Comparison of ENCODE assay signal across 13 cellular contexts in the genomic region with DNA sequence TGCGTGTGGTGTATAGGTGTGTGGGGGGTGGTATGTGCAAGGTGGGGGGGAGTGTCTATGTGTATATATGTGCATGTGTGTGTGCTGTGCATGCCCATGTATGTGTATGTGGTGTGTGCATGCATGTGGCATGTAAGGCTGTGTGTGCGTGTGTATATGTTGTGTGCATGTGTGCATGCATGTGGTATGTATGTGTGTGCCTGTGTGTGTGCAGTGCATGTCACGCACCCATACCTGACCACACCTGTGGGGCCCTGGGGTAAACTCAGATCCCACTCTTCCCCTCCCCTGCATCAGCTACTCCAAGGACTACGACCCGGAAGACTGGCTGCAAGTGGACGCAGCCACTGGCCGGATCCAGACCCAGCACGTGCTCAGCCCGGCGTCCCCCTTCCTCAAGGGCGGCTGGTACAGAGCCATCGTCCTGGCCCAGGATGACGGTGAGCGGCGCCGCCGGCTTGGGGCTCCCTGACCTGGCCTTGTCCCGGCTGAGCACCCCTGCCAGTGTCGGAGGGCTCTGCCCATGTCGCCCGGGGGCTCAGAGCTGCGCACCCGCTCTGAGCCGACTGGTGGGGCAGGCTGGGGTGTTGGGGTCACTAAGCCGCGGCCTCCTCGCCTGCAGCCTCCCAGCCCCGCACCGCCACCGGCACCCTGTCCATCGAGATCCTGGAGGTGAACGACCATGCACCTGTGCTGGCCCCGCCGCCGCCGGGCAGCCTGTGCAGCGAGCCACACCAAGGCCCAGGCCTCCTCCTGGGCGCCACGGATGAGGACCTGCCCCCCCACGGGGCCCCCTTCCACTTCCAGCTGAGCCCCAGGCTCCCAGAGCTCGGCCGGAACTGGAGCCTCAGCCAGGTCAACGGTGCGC. TPM values are rescaled to one million over a fixed set of nuclear protein-coding genes. Genes with fewer than 3 reads are reported as not detected.
DNase-seq lines count a peak whose midpoint lies in the region; ATAC-seq and TF ChIP-seq lines count a peak whose summit lies in the region.
"Had no signal": no experiment of that assay in that cellular context is flagged by ENCODE, and none has a peak within 500 bp of the region (broad histone marks: within the 10 kb centered on the region; RNA-seq: fewer than 3 reads in every experiment).

No MANE protein-coding gene starts in this region.

- DNase-seq in Right ventricle myocardium inferior (ENCODE audit: missing footprints) (peak; percentile 66), right atrium auricular region (ENCODE audit: low spot score) (no peak), lower lobe of right lung (peak; percentile 52), upper lobe of right lung (peak; percentile 67), NCI-H1105 (lab: John Stamatoyannopoulos, UW) (no peak)
- peak; percentile 41 for DNase-seq in activated naive CD8-positive, alpha-beta T cell treated with anti-CD3 and anti-CD28 coated beads, Interleukin-2, amount 10 ng/mL, durations not matched to agents 7 days and 5 days
- DNase-seq: activated B cell treated with CpG ODN at 0.5 μM for 24 hours, C1 segment of cervical spinal cord, NCI-H524 treated with DMSO at 0.1 percent for 48 hours had no signal

- no peaks in the 10 kb centered on the region for H3K9me3 Mint-ChIP-seq in activated naive CD8-positive, alpha-beta T cell treated with anti-CD3 and anti-CD28 coated beads, Interleukin-2, amount 10 ng/mL, durations not matched to agents 7 days and 5 days
- H3K9me3 Mint-ChIP-seq: activated B cell treated with CpG ODN at 0.5 μM for 24 hours; activated T-helper 17 cell treated with anti-CD3 and anti-CD28 coated beads, Interleukin-2, amount 50 U/mL, for 72 hours had no signal

- H3K27me3 Mint-ChIP-seq in activated naive CD8-positive, alpha-beta T cell treated with anti-CD3 and anti-CD28 coated beads, Interleukin-2, amount 10 ng/mL, durations not matched to agents 7 days and 5 days = no peaks in the 10 kb centered on the region
- H3K27me3 Mint-ChIP-seq: activated B cell treated with CpG ODN at 0.5 μM for 24 hours; activated T-helper 17 cell treated with anti-CD3 and anti-CD28 coated beads, Interleukin-2, amount 50 U/mL, for 72 hours had no signal

- H3K4me3 Mint-ChIP-seq in activated naive CD8-positive, alpha-beta T cell treated with anti-CD3 and anti-CD28 coated beads, Interleukin-2, amount 10 ng/mL, durations not matched to agents 7 days and 5 days = no peak overlapping the region
- H3K4me3 Mint-ChIP-seq: activated B cell treated with CpG ODN at 0.5 μM for 24 hours; activated T-helper 17 cell treated with anti-CD3 and anti-CD28 coated beads, Interleukin-2, amount 50 U/mL, for 72 hours had no signal

- H3K27me3 ChIP-seq in right atrium auricular region (no peaks in the 10 kb centered on the region), lower lobe of right lung (ENCODE audit: low read depth) (no peaks in the 10 kb centered on the region), upper lobe of right lung (no peaks in the 10 kb centered on the region)

- no peaks in the 10 kb centered on the region for H3K36me3 Mint-ChIP-seq in activated naive CD8-positive, alpha-beta T cell treated with anti-CD3 and anti-CD28 coated beads, Interleukin-2, amount 10 ng/mL, durations not matched to agents 7 days and 5 days

- peak overlapping the region in 1 of 2 donors; percentile 55 for H3K4me3 ChIP-seq in right atrium auricular region
- H3K4me3 ChIP-seq in lower lobe of right lung = peak overlapping the region; percentile 56
- H3K4me3 ChIP-seq in upper lobe of right lung = no peak overlapping the region

- H3K4me1 Mint-ChIP-seq in activated naive CD8-positive, alpha-beta T cell treated with anti-CD3 and anti-CD28 coated beads, Interleukin-2, amount 10 ng/mL, durations not matched to agents 7 days and 5 days = no peaks in the 10 kb centered on the region
- H3K4me1 Mint-ChIP-seq: activated T-helper 17 cell treated with anti-CD3 and anti-CD28 coated beads, Interleukin-2, amount 50 U/mL, for 72 hours had no signal

- TF ChIP-seq CTCF in right atrium auricular region (IDR thresholded peaks at IDR 0.05) = no peak
- no peak for TF ChIP-seq CTCF in lower lobe of right lung (IDR thresholded peaks at IDR 0.05)
- TF ChIP-seq CTCF in upper lobe of right lung (IDR thresholded peaks at IDR 0.05) = no peak

- POLR2A ChIA-PET in activated naive CD8-positive, alpha-beta T cell treated with anti-CD3 and anti-CD28 coated beads, Interleukin-2, amount 10 ng/mL, durations not matched to agents 7 days and 5 days (lab: Charles Lee) = no interaction called here

- ATAC-seq in Right ventricle myocardium inferior (no peak), lower lobe of right lung (peak in 1 of 2 donors; percentile 0), upper lobe of right lung (no peak), HG03469 (IDR thresholded peaks at IDR 0.05; ENCODE audit: unreplicated experiment) (no peak), HG03520 (IDR thresholded peaks at IDR 0.05; ENCODE audit: unreplicated experiment) (no peak)
- ATAC-seq in activated naive CD8-positive, alpha-beta T cell treated with anti-CD3 and anti-CD28 coated beads, Interleukin-2, amount 10 ng/mL, durations not matched to agents 7 days and 5 days (ENCODE audit: low read depth) = no peak

- H3K36me3 ChIP-seq in right atrium auricular region = no peaks in the 10 kb centered on the region
- no peaks in the 10 kb centered on the region for H3K36me3 ChIP-seq in lower lobe of right lung
- H3K36me3 ChIP-seq in upper lobe of right lung = no peaks in the 10 kb centered on the region

- H3K9me3 ChIP-seq in right atrium auricular region = no peaks in the 10 kb centered on the region
- H3K9me3 ChIP-seq in lower lobe of right lung = no peaks in the 10 kb centered on the region
- no peaks in the 10 kb centered on the region for H3K9me3 ChIP-seq in upper lobe of right lung

- peaks cover 0 to 19% of the 10 kb centered on the region in 2 donors for H3K4me1 ChIP-seq in right atrium auricular region
- H3K4me1 ChIP-seq in lower lobe of right lung = peaks cover 5% of the 10 kb centered on the region
- no peaks in the 10 kb centered on the region for H3K4me1 ChIP-seq in upper lobe of right lung

- H3K27ac Mint-ChIP-seq in activated naive CD8-positive, alpha-beta T cell treated with anti-CD3 and anti-CD28 coated beads, Interleukin-2, amount 10 ng/mL, durations not matched to agents 7 days and 5 days = no peak overlapping the region
- H3K27ac Mint-ChIP-seq: activated B cell treated with CpG ODN at 0.5 μM for 24 hours; activated T-helper 17 cell treated with anti-CD3 and anti-CD28 coated beads, Interleukin-2, amount 50 U/mL, for 72 hours had no signal

- intact Hi-C loops in Right ventricle myocardium inferior (cut with DNase I) (no loop called here), lower lobe of right lung (cut with DNase I) (no loop called here), upper lobe of right lung (cut with DNase I) (no loop called here)

- H3K27ac ChIP-seq in right atrium auricular region (no peak overlapping the region), lower lobe of right lung (no peak overlapping the region), upper lobe of right lung (no peak overlapping the region)

RNA-seq across cellular contexts. Expression of gene SLC22A31, which starts 9.1 kb away (rescaled TPM):
- total RNA-seq in Right ventricle myocardium inferior (not detected), right atrium auricular region (under 1 TPM in 1 of 2 donors, not detected in 1; 0.75 TPM), lower lobe of right lung (132 TPM), upper lobe of right lung (136 TPM)
- under 1 TPM; 0.25 to 0.34 TPM for total RNA-seq in activated naive CD8-positive, alpha-beta T cell treated with anti-CD3 and anti-CD28 coated beads, Interleukin-2, amount 10 ng/mL, durations not matched to agents 7 days and 5 days
- total RNA-seq: activated B cell treated with CpG ODN at 0.5 μM for 24 hours, omental fat pad had no signal

RNA-seq across cellular contexts. Expression of gene CDH15, which starts 19.7 kb away (rescaled TPM):
- total RNA-seq in Right ventricle myocardium inferior (not detected), right atrium auricular region (not detected), lower lobe of right lung (0.50 TPM), upper lobe of right lung (0.43 TPM)
- not detected for total RNA-seq in activated naive CD8-positive, alpha-beta T cell treated with anti-CD3 and anti-CD28 coated beads, Interleukin-2, amount 10 ng/mL, durations not matched to agents 7 days and 5 days
- total RNA-seq: activated B cell treated with CpG ODN at 0.5 μM for 24 hours, omental fat pad had no signal

RNA-seq across cellular contexts. Expression of gene ZNF778, which starts 26.2 kb away (rescaled TPM):
- total RNA-seq in Right ventricle myocardium inferior (6.9 TPM), right atrium auricular region (1 to 10 TPM; 5.7 to 8.0 TPM), lower lobe of right lung (9.7 TPM), upper lobe of right lung (10.3 TPM)
- 10 to 100 TPM in 1 of 2 experiments, 1 to 10 TPM in 1; 9.0 to 10.4 TPM for total RNA-seq in activated naive CD8-positive, alpha-beta T cell treated with anti-CD3 and anti-CD28 coated beads, Interleukin-2, amount 10 ng/mL, durations not matched to agents 7 days and 5 days

Comparison
In these comparisons a context has a peak if more than half of its experiments do, and no peak if none do; other contexts are left out.
1. DNase-seq: peak in Right ventricle myocardium inferior (single experiment), activated naive CD8-positive, alpha-beta T cell treated with anti-CD3 and anti-CD28 coated beads, Interleukin-2, amount 10 ng/mL, durations not matched to agents 7 days and 5 days (single experiment), lower lobe of right lung (single experiment) and upper lobe of right lung (single experiment); none in right atrium auricular region (single experiment) and NCI-H1105 (single experiment).
2. RNA of gene SLC22A31, which starts 9.1 kb away (total RNA-seq): 136 TPM in upper lobe of right lung (single experiment) and 132 TPM in lower lobe of right lung (single experiment); 0.75 TPM in right atrium auricular region, 0.25 to 0.34 TPM in activated naive CD8-positive, alpha-beta T cell treated with anti-CD3 and anti-CD28 coated beads, Interleukin-2, amount 10 ng/mL, durations not matched to agents 7 days and 5 days and not detected in Right ventricle myocardium inferior (single experiment); every median in the first group is over 10 times any median in the second.